ENCODE assay signal across 13 cellular contexts in the genomic region with DNA sequence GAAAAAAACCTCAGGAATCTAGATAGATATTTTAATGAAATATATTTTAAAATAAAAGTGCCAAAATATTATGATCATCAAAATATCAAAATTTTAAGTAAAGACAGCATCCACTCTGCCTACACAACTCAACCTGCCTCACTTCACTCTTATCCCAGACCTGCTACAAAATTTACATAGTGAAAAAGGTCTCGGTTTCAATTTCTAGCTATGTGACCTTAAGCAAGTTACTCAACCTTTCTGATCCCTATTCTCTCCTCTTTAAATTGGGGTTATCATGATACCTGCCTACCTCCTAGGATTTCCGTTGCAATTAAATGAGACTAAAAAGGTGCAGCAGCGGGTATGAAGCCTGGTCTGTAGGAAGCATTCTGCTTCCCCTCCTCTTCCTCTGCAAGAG.
"Had no signal": no experiment of that assay in that cellular context is flagged by ENCODE, and none has a peak within 500 bp of the region (broad histone marks: within the 10 kb centered on the region; RNA-seq: fewer than 3 reads in every experiment).

No MANE protein-coding gene starts in this region.

- DNase-seq: activated effector memory CD4-positive, alpha-beta T cell treated with Interleukin-2 at 50 U/mL for 16 hours; caudate nucleus; cortex of kidney; effector memory CD4-positive, alpha-beta T cell; left ventricle myocardium inferior; occipital lobe; stimulated activated CD4-positive, alpha-beta T cell treated with anti-CD3 and anti-CD28 coated beads, Interleukin-4, amount 100 ng/mL, for 24 hours; T-helper 17 cell; tibial artery had no signal

- H3K36me3 Mint-ChIP-seq: natural killer cell treated with Interleukin-12 subunit alpha and Interleukin-12 subunit beta and Interleukin-15 and Interleukin-18, amount 100 ng/mL, for 72 hours had no signal

- ATAC-seq: natural killer cell treated with Interleukin-12 subunit alpha and Interleukin-12 subunit beta and Interleukin-15 and Interleukin-18, amount 100 ng/mL, for 72 hours; SK-N-SH treated with all-trans-retinoic acid at 6 μM for 48 hours; T-helper 17 cell had no signal

- H3K4me1 ChIP-seq: tibial artery, vagina had no signal

- H3K9me3 Mint-ChIP-seq: memory B cell; natural killer cell treated with Interleukin-12 subunit alpha and Interleukin-12 subunit beta and Interleukin-15 and Interleukin-18, amount 100 ng/mL, for 72 hours had no signal

- H3K4me3 ChIP-seq: left ventricle myocardium inferior, tibial artery, vagina had no signal

- H3K27me3 Mint-ChIP-seq: memory B cell; natural killer cell treated with Interleukin-12 subunit alpha and Interleukin-12 subunit beta and Interleukin-15 and Interleukin-18, amount 100 ng/mL, for 72 hours; T-helper 17 cell had no signal

- H3K27ac Mint-ChIP-seq: memory B cell; natural killer cell treated with Interleukin-12 subunit alpha and Interleukin-12 subunit beta and Interleukin-15 and Interleukin-18, amount 100 ng/mL, for 72 hours; T-helper 17 cell had no signal

- H3K27ac ChIP-seq: left ventricle myocardium inferior, tibial artery, vagina had no signal

- H3K9me3 ChIP-seq: left ventricle myocardium inferior, tibial artery, vagina had no signal

- H3K4me3 Mint-ChIP-seq: memory B cell; natural killer cell treated with Interleukin-12 subunit alpha and Interleukin-12 subunit beta and Interleukin-15 and Interleukin-18, amount 100 ng/mL, for 72 hours; T-helper 17 cell had no signal

- H3K27me3 ChIP-seq: tibial artery, vagina had no signal
